7 cellular contexts compared by ENCODE assay signal in genomic region chr6:38640216-38640909, GRCh38. TPM values are rescaled to one million over a fixed set of nuclear protein-coding genes. Genes with fewer than 3 reads are reported as not detected.
DNase-seq lines count a peak whose midpoint lies in the region; ATAC-seq, FAIRE-seq and TF ChIP-seq lines count a peak whose summit lies in the region.

No MANE protein-coding gene starts in this region.

- RAD21 ChIA-PET in GM12878 (lab: Charles Lee; ENCODE audit: unreplicated experiment): interaction anchor here (1.7 kb wide), 1 partner anchor 48 kb away, joined by 6 read pairs; no protein-coding TSS in a partner anchor

- H3K4me3 ChIP-seq in Jurkat, Clone E6-1 (ENCODE audit: low read length): peak overlapping the region; percentile 88
- H3K4me3 ChIP-seq in GM12878 (peak overlapping the region; percentile 89), right lobe of liver (peak overlapping the region; percentile 95 to 98 (median 96)), tibial nerve (peak overlapping the region; percentile 66 to 92 (median 77))

- CTCF ChIA-PET in GM12878 (lab: Yijun Ruan, JAX): interaction anchor here (1.2 kb wide), 1 partner anchor 70 kb away, joined by 4 read pairs; no protein-coding TSS in a partner anchor

- H2AFZ ChIP-seq in GM12878 (ENCODE audit: control insufficient read depth, low read depth, low read length): peak overlapping the region; percentile 96

- H4K20me1 ChIP-seq in GM12878 (ENCODE audit: control insufficient read depth, insufficient read depth): no peaks in the 10 kb centered on the region

- H3K9me3 ChIP-seq in GM12878 (replicated peaks; ENCODE audit: control insufficient read depth, insufficient read depth, low read length) (no peaks in the 10 kb centered on the region), right lobe of liver (no peaks in the 10 kb centered on the region), tibial nerve (no peaks in the 10 kb centered on the region)

- H3K4me1 ChIP-seq in GM12878 (ENCODE audit: control insufficient read depth, insufficient read depth, low read length) (peaks cover 6% of the 10 kb centered on the region; the same call in 1 of the 2 replicates), right lobe of liver (peaks cover 0 to 16% (median 5%) of the 10 kb centered on the region in 4 donors), tibial nerve (peaks cover 0 to 29% (median 15%) of the 10 kb centered on the region in 4 donors)

- DNase-seq in Jurkat, Clone E6-1 (ENCODE audit: low read depth, low spot score): no peak
- peak; percentile 19 for DNase-seq in GM12878 (ENCODE audit: low read depth, low spot score)
- peak in 1 of 3 donors; percentile 24 for DNase-seq in right lobe of liver
- DNase-seq in tibial nerve (ENCODE audit: low spot score in 2 of 2): no peak
- no peak for DNase-seq in NCI-H1048 (lab: John Stamatoyannopoulos, UW)

- TF ChIP-seq RAD21 in GM12878 (IDR thresholded peaks at IDR 0.05; ENCODE audit: insufficient read depth, low read depth, low read length): no peak

- H3K27ac ChIP-seq in GM12878 (ENCODE audit: control insufficient read depth, insufficient read depth) (peak overlapping the region; percentile 73), right lobe of liver (peak overlapping the region; percentile 81 to 86 (median 81)), tibial nerve (peak overlapping the region; percentile 91 to 96 (median 94))

- peak overlapping the region; percentile 93 for H3K4me2 ChIP-seq in GM12878 (ENCODE audit: control insufficient read depth, insufficient read depth)

- TF ChIP-seq EP300 in GM12878 (IDR thresholded peaks at IDR 0.05; ENCODE audit: borderline replicate concordance in 1 of 2, control insufficient read depth in 1 of 2, low read depth in 2 of 2, low read length in 2 of 2) (no peak), tibial nerve (IDR thresholded peaks at IDR 0.05) (peak in 1 of 2 donors; percentile 42)

- TF ChIP-seq CTCF in GM12878 (IDR thresholded peaks at IDR 0.05 in 2 of 3, conservative IDR thresholded peaks at IDR 0.05 in 1 of 3; ENCODE audit: control insufficient read depth in 2 of 3, extremely low read depth in 1 of 3, insufficient read depth in 1 of 3, low read depth in 3 of 3, low read length in 3 of 3) (no peak), right lobe of liver (IDR thresholded peaks at IDR 0.05) (no peak), tibial nerve (IDR thresholded peaks at IDR 0.05) (no peak)

- SMC1A ChIA-PET in GM12878 (lab: Charles Lee; ENCODE audit: uncharacterized antibody, unreplicated experiment): no interaction called here

- H3K36me3 ChIP-seq in GM12878 (ENCODE audit: control insufficient read depth in 2 of 2, insufficient read depth in 2 of 2, low read length in 1 of 2) (no peaks in the 10 kb centered on the region), right lobe of liver (no peaks in the 10 kb centered on the region), tibial nerve (no peaks in the 10 kb centered on the region)

- BruUV-seq in GM12878 (replicated peaks; lab: Mats Ljungman, UMichigan): TSS peak; percentile 76

- no peak for TF ChIP-seq POLR2A in GM12878 (IDR thresholded peaks at IDR 0.05; ENCODE audit: low read depth, low read length)
- TF ChIP-seq POLR2A in right lobe of liver (IDR thresholded peaks at IDR 0.05): no peak
- no peak for TF ChIP-seq POLR2A in tibial nerve (IDR thresholded peaks at IDR 0.05)

- intact Hi-C loops in GM12878 (cut with micrococcal nuclease; ENCODE audit: unreplicated experiment) (no loop called here), right lobe of liver (cut with DNase I) (no loop called here)

- no peaks in the 10 kb centered on the region; the same call in none of the 2 replicates for H3K79me2 ChIP-seq in GM12878 (ENCODE audit: control insufficient read depth, insufficient read depth, low read length)

- peak; percentile 2 for ATAC-seq in GM18868 (IDR thresholded peaks at IDR 0.05; ENCODE audit: unreplicated experiment)
- ATAC-seq in GM12878: peak; percentile 57
- no peak for ATAC-seq in right lobe of liver
- ATAC-seq in HG02973 (IDR thresholded peaks at IDR 0.05; ENCODE audit: unreplicated experiment): no peak

- H3K27me3 ChIP-seq in GM12878 (replicated peaks in 1 of 2; ENCODE audit: control insufficient read depth in 2 of 2, insufficient read depth in 2 of 2, low read length in 1 of 2): no peaks in the 10 kb centered on the region
- H3K27me3 ChIP-seq in right lobe of liver: no peaks in the 10 kb centered on the region
- H3K27me3 ChIP-seq in tibial nerve: no peaks in the 10 kb centered on the region

- 18% methylated on average over 32 of the region's 32 CpGs for WGBS in GM12878 (ENCODE audit: insufficient coverage, insufficient replicate concordance, low lambda C conversion rate, missing lambda C conversion rate)
- WGBS in right lobe of liver (ENCODE audit: insufficient coverage, low coverage, low lambda C conversion rate, missing lambda C conversion rate): 15% methylated on average over 28 of the region's 32 CpGs
- 10 to 11% methylated on average over 30 to 32 of the region's 32 CpGs for WGBS in tibial nerve, 2 donors

- POLR2A ChIA-PET in GM12878 (lab: Charles Lee): interaction anchor here (0.6 kb wide), 1 partner anchor 144 kb away, joined by 3 read pairs; no protein-coding TSS in a partner anchor

- H3K9ac ChIP-seq in GM12878 (ENCODE audit: control insufficient read depth, insufficient read depth, low read length): peak overlapping the region; percentile 66

- no peak for FAIRE-seq in GM12878 (lab: Jason Lieb, UNC)

- in situ Hi-C loops in GM12878 (cut with MboI): no loop called here

TF ChIP-seq in GM12878, 131 proteins besides CTCF, POLR2A, EP300 and RAD21:
- no peak for TF ChIP-seq CREB1 (IDR thresholded peaks at IDR 0.05; ENCODE audit: low read depth)
- 0 out of 2 replicates have a peak, but pooled peaks have one; percentile 38 for TF ChIP-seq HDGF (IDR thresholded peaks at IDR 0.05)
- no peak for TF ChIP-seq IKZF2 (IDR thresholded peaks at IDR 0.05)
- 0 out of 2 replicates have a peak, but pooled peaks have one; percentile 39 for TF ChIP-seq NBN (IDR thresholded peaks at IDR 0.05)
- no peak for TF ChIP-seq BCL11A (IDR thresholded peaks at IDR 0.05; ENCODE audit: low read depth, low read length)

RNA-seq across cellular contexts. Expression of gene BTBD9, which starts 0.6 kb away (rescaled TPM):
- polyA plus RNA-seq in Jurkat, Clone E6-1 (2012; ENCODE audit: insufficient read depth, insufficient read length): 2.6 TPM
- total RNA-seq in GM12878 (2013; cell fraction: nucleolus; rRNA removed): 51.4 and 52.9 TPM in 2 replicates
- total RNA-seq in GM12878 (2014; rRNA removed) (5.1 and 5.3 TPM in 2 replicates), GM12878 (2014; rRNA removed; fragmentation: Illumina TruSeq; extraction: Trizol) (4.7 and 5.0 TPM in 2 replicates), GM12878 (2021) (8.6 and 9.6 TPM in 2 replicates), right lobe of liver (1 to 10 TPM; 4.5 to 7.5 (median 5.7) TPM), tibial nerve (10 to 100 TPM in 3 of 4 donors, 1 to 10 TPM in 1; 7.5 to 23.9 (median 10.7) TPM)
- 2.3 TPM for polyA plus RNA-seq in GM12878 (2011; ENCODE audit: low read depth)
- polyA plus RNA-seq in GM12878 (2011; rRNA removed) (4.5 and 4.6 TPM in 2 replicates), GM12878 (2014; fragmentation: Illumina TruSeq; extraction: Trizol) (4.1 and 6.0 TPM in 2 replicates), GM12878 (2014; fragmentation: Nextera tagmentation; extraction: Ambion mirVana) (under 1 TPM; 0.22 to 0.55 TPM), GM12878 (2014; rRNA removed) (3.4 and 3.7 TPM in 2 replicates), GM12878 (2016; fragmentation: Nextera tagmentation; extraction: Ambion mirVana) (1 to 10 TPM; 6.9 to 7.5 TPM)
- polyA plus RNA-seq in GM12878 (2011; cell fraction: cytosol; rRNA removed): 2.5 and 2.7 TPM in 2 replicates
- polyA plus RNA-seq in GM12878 (2011; cell fraction: nucleus; rRNA removed): 5.2 and 6.3 TPM in 2 replicates
- polyA plus RNA-seq in GM12878 (2012): 2.4 and 2.8 TPM in 2 replicates
- 19.9 and 34.1 TPM in 2 replicates for polyA minus RNA-seq in GM12878 (2011; rRNA and poly(A)+ RNA removed)
- polyA minus RNA-seq in GM12878 (2011; cell fraction: cytosol; rRNA and poly(A)+ RNA removed): 2.0 and 4.7 TPM in 2 replicates
- 27.6 and 35.2 TPM in 2 replicates for polyA minus RNA-seq in GM12878 (2011; cell fraction: nucleus; rRNA and poly(A)+ RNA removed)

Comparison
In these comparisons a context has a peak if more than half of its experiments do, and no peak if none do; other contexts are left out.
1. ATAC-seq: peak in GM18868 (single experiment) and GM12878 (single experiment); none in right lobe of liver (0 of 4) and HG02973 (single experiment).
2. Peak in every context shown above with its lines, with median percentiles within 50 percentile points of each other: H3K4me3 ChIP-seq and H3K27ac ChIP-seq.